Comparison of ENCODE assay signal across 10 cellular contexts in the genomic region with DNA sequence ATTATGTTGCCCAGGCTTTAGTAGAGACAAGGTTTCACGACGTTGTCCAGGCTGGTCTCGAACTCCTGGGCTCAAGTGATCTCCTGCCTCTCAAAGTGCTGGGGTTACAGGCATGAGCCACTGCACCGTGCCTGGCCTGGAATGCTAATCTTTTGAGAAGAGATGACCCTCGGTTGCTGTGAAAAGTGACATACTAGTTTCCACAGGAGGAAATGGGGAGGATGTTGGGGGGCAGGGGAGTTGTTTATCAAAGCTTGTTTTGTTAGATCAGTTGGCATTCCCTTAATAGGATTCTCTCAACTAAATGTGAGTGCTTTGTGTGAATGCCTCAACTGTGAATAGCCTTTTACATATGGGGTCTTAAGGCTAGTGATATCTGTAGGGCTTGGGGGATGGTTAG. TPM values are rescaled to one million over a fixed set of nuclear protein-coding genes. Genes with fewer than 3 reads are reported as not detected.
DNase-seq lines count a peak whose midpoint lies in the region; TF ChIP-seq lines count a peak whose summit lies in the region.
"Had no signal": no experiment of that assay in that cellular context is flagged by ENCODE, and none has a peak within 500 bp of the region (broad histone marks: within the 10 kb centered on the region; RNA-seq: fewer than 3 reads in every experiment).

No MANE protein-coding gene starts in this region.

- no peak for TF ChIP-seq CTCF in HFF-Myc (IDR thresholded peaks at IDR 0.05; ENCODE audit: low read depth, low read length, missing control alignments)

- H3K4me3 Mint-ChIP-seq in activated T-helper 1 cell treated with anti-CD3 and anti-CD28 coated beads, Interleukin-12 subunit alpha, Interleukin-12 subunit beta, Interleukin-2, Interleukin-4 antibody, amounts not matched to agents 30 ng/mL and 10 ng/mL and 1 ng/mL, durations not matched to agents 14 hours and 24 hours and 36 hours: peak overlapping the region; percentile 56

- H3K27ac Mint-ChIP-seq in activated T-helper 1 cell treated with anti-CD3 and anti-CD28 coated beads, Interleukin-12 subunit alpha, Interleukin-12 subunit beta, Interleukin-2, Interleukin-4 antibody, amounts not matched to agents 30 ng/mL and 10 ng/mL and 1 ng/mL, durations not matched to agents 14 hours and 24 hours and 36 hours: peak overlapping the region; percentile 65

- H3K4me1 Mint-ChIP-seq in activated T-helper 1 cell treated with anti-CD3 and anti-CD28 coated beads, Interleukin-12 subunit alpha, Interleukin-12 subunit beta, Interleukin-2, Interleukin-4 antibody, amounts not matched to agents 30 ng/mL and 10 ng/mL and 1 ng/mL, durations not matched to agents 14 hours and 24 hours and 36 hours (ENCODE audit: low read depth): peaks cover 49% of the 10 kb centered on the region

- H3K4me3 ChIP-seq in HFF-Myc (replicated peaks; ENCODE audit: low read depth, low read length): peak overlapping the region; percentile 87

- DNase-seq in COLO829 (ENCODE audit: low spot score) (peak; percentile 35), HFF-Myc (ENCODE audit: extremely low read depth, low read depth) (no peak), midbrain (lab: John Stamatoyannopoulos, UW) (peak; percentile 20), SIG-M5 treated with dmso at 0.1 percent for 504 hours (lab: John Stamatoyannopoulos, UW; ENCODE audit: unreplicated experiment) (no peak), DMS53 (lab: John Stamatoyannopoulos, UW) (no peak)
- no peak for DNase-seq in activated T-helper 1 cell treated with anti-CD3 and anti-CD28 coated beads, Interleukin-12 subunit alpha, Interleukin-12 subunit beta, Interleukin-2, Interleukin-4 antibody, amounts not matched to agents 30 ng/mL and 10 ng/mL and 1 ng/mL, durations not matched to agents 14 hours and 24 hours and 36 hours (ENCODE audit: low spot score)
- no peak for DNase-seq in NK-92 treated with Interleukin-12 subunit alpha and Interleukin-12 subunit beta, amount 100 ng/mL, for 24 hours (lab: John Stamatoyannopoulos, UW)
- no peak for DNase-seq in stimulated activated CD4-positive, alpha-beta T cell treated with anti-CD3 and anti-CD28 coated beads, Interleukin-4, amount 100 ng/mL, for 1 hour
- DNase-seq: NCI-H1092 treated with DMSO at 0.1 percent for 48 hours, Right ventricle myocardium superior had no signal

- peaks cover 43% of the 10 kb centered on the region for H3K36me3 Mint-ChIP-seq in activated T-helper 1 cell treated with anti-CD3 and anti-CD28 coated beads, Interleukin-12 subunit alpha, Interleukin-12 subunit beta, Interleukin-2, Interleukin-4 antibody, amounts not matched to agents 30 ng/mL and 10 ng/mL and 1 ng/mL, durations not matched to agents 14 hours and 24 hours and 36 hours (ENCODE audit: low read depth)

- H3K9me3 Mint-ChIP-seq in activated T-helper 1 cell treated with anti-CD3 and anti-CD28 coated beads, Interleukin-12 subunit alpha, Interleukin-12 subunit beta, Interleukin-2, Interleukin-4 antibody, amounts not matched to agents 30 ng/mL and 10 ng/mL and 1 ng/mL, durations not matched to agents 14 hours and 24 hours and 36 hours: no peaks in the 10 kb centered on the region

- no peaks in the 10 kb centered on the region for H3K27me3 Mint-ChIP-seq in activated T-helper 1 cell treated with anti-CD3 and anti-CD28 coated beads, Interleukin-12 subunit alpha, Interleukin-12 subunit beta, Interleukin-2, Interleukin-4 antibody, amounts not matched to agents 30 ng/mL and 10 ng/mL and 1 ng/mL, durations not matched to agents 14 hours and 24 hours and 36 hours (ENCODE audit: insufficient read depth)

- intact Hi-C loops in activated T-helper 1 cell treated with anti-CD3 and anti-CD28 coated beads, Interleukin-12 subunit alpha, Interleukin-12 subunit beta, Interleukin-2, Interleukin-4 antibody, amounts not matched to agents 30 ng/mL and 10 ng/mL and 1 ng/mL, durations not matched to agents 14 hours and 24 hours and 36 hours (cut with micrococcal nuclease): no loop called here

RNA-seq across cellular contexts. Expression of gene MATR3, which starts 16.4 kb away (rescaled TPM):
- total RNA-seq in activated T-helper 1 cell treated with anti-CD3 and anti-CD28 coated beads, Interleukin-12 subunit alpha, Interleukin-12 subunit beta, Interleukin-2, Interleukin-4 antibody, amounts not matched to agents 30 ng/mL and 10 ng/mL and 1 ng/mL, durations not matched to agents 14 hours and 24 hours and 36 hours: 232 and 258 TPM in 2 replicates

Comparison
In these comparisons a context has a peak if more than half of its experiments do, and no peak if none do; other contexts are left out.
1. DNase-seq: peak in COLO829 (single experiment) and midbrain (single experiment); none in HFF-Myc (single experiment), activated T-helper 1 cell treated with anti-CD3 and anti-CD28 coated beads, Interleukin-12 subunit alpha, Interleukin-12 subunit beta, Interleukin-2, Interleukin-4 antibody, amounts not matched to agents 30 ng/mL and 10 ng/mL and 1 ng/mL, durations not matched to agents 14 hours and 24 hours and 36 hours (single experiment), NK-92 treated with Interleukin-12 subunit alpha and Interleukin-12 subunit beta, amount 100 ng/mL, for 24 hours (single experiment), SIG-M5 treated with dmso at 0.1 percent for 504 hours (single experiment), DMS53 (single experiment) and stimulated activated CD4-positive, alpha-beta T cell treated with anti-CD3 and anti-CD28 coated beads, Interleukin-4, amount 100 ng/mL, for 1 hour (single experiment).